Comparison of ENCODE assay signal across 1 cellular context in genomic region chr3:64451283-64452012, GRCh38.
TF ChIP-seq lines count a peak whose summit lies in the region.

No MANE protein-coding gene starts in this region.

TF ChIP-seq in HEK293, 187 proteins besides CTCF, POLR2A, EP300 and RAD21:
- TF ChIP-seq, protein P1, sequence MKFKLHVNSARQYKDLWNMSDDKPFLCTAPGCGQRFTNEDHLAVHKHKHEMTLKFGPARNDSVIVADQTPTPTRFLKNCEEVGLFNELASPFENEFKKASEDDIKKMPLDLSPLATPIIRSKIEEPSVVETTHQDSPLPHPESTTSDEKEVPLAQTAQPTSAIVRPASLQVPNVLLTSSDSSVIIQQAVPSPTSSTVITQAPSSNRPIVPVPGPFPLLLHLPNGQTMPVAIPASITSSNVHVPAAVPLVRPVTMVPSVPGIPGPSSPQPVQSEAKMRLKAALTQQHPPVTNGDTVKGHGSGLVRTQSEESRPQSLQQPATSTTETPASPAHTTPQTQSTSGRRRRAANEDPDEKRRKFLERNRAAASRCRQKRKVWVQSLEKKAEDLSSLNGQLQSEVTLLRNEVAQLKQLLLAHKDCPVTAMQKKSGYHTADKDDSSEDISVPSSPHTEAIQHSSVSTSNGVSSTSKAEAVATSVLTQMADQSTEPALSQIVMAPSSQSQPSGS (tag by site-specific recombination; IDR thresholded peaks at IDR 0.05; ENCODE audit: low read depth), result 0 out of 2 replicates have a peak, but pooled peaks have one; percentile 7
- TF ChIP-seq ELK4 (IDR thresholded peaks at IDR 0.05; ENCODE audit: borderline replicate concordance, low read depth, low read length), result no peak
- peak; percentile 66 for TF ChIP-seq ZIC2 (tag by site-specific recombination; IDR thresholded peaks at IDR 0.05)
TF ChIP-seq in HEK293: peak in this region for 2.
